ENCODE assay signal across 9 cellular contexts in the genomic region with DNA sequence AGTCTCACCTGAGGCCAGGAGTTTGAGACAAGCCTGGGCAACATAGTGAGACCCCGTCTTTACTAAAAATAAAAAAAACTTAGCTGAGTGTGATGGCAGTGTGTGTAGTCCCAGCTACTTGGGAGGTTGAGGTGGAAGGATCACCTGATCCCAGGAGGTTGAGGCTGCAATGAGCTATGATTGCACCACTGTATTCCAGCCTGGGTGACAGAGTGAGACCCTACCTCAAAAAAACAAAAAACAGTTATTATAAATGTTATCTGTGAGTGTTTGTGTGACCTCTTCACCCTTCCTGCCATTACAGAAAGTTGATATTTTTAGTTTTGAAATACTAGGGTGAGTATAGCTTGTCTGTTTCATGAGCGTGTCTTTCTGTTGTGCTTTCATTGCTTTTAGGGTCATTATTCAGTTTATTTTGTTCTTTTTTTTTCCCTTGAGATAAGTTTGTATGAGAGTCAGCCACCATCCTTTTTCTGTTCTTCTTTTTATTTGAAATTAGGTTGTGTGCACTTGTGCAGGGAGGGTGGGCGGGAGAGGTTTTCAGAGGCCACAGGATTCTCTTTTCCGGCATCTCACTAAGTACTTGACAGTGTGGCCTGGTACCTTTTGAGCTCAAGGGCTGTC. TPM values are rescaled to one million over a fixed set of nuclear protein-coding genes. Genes with fewer than 3 reads are reported as not detected.
DNase-seq lines count a peak whose midpoint lies in the region; ATAC-seq, FAIRE-seq and TF ChIP-seq lines count a peak whose summit lies in the region.
"Had no signal": no experiment of that assay in that cellular context is flagged by ENCODE, and none has a peak within 500 bp of the region (broad histone marks: within the 10 kb centered on the region; RNA-seq: fewer than 3 reads in every experiment).

No MANE protein-coding gene starts in this region.

- no peak for FAIRE-seq in small intestine (lab: Jason Lieb, UNC)

- H3K36me3 ChIP-seq in body of pancreas (replicated peaks in 1 of 2; ENCODE audit: insufficient read depth in 1 of 2, low read depth in 2 of 2) (no peaks in the 10 kb centered on the region), small intestine (ENCODE audit: control insufficient read depth in 2 of 2, insufficient read depth in 2 of 2, low read length in 2 of 2) (no peaks in the 10 kb centered on the region)

- H3K27ac ChIP-seq in body of pancreas: no peak overlapping the region
- no peak overlapping the region for H3K27ac ChIP-seq in small intestine (ENCODE audit: low read depth in 1 of 2, low read length in 1 of 2)

- intact Hi-C loops in body of pancreas (cut with DNase I): no loop called here

- H3K4me3 ChIP-seq in body of pancreas (no peak overlapping the region), small intestine (ENCODE audit: low read depth in 1 of 2, low read length in 2 of 2) (no peak overlapping the region)

- TF ChIP-seq POLR2A in body of pancreas (IDR thresholded peaks at IDR 0.05): no peak

- H3K4me1 Mint-ChIP-seq in mesothelial cell of epicardium: peaks cover 42% of the 10 kb centered on the region

- TF ChIP-seq CTCF in mesothelial cell of epicardium (IDR thresholded peaks at IDR 0.05; ENCODE audit: unreplicated experiment) (no peak), body of pancreas (IDR thresholded peaks at IDR 0.05) (no peak)

- H3K9me3 Mint-ChIP-seq in mesothelial cell of epicardium: peaks cover 23% of the 10 kb centered on the region

- no peaks in the 10 kb centered on the region for H3K27me3 ChIP-seq in body of pancreas
- no peaks in the 10 kb centered on the region for H3K27me3 ChIP-seq in small intestine (ENCODE audit: control insufficient read depth in 2 of 2, insufficient read depth in 2 of 2, low read length in 2 of 2)

- peaks cover 25% of the 10 kb centered on the region for H3K36me3 Mint-ChIP-seq in mesothelial cell of epicardium

- no peaks in the 10 kb centered on the region for H3K9me3 ChIP-seq in body of pancreas
- H3K9me3 ChIP-seq in small intestine (ENCODE audit: control insufficient read depth, low read depth): no peaks in the 10 kb centered on the region

- H3K27ac Mint-ChIP-seq in mesothelial cell of epicardium: peak overlapping the region; percentile 17

- WGBS in body of pancreas, 2 donors: 88 to 95% methylated on average over 4 of the region's 4 CpGs
- WGBS in small intestine, 3 donors: 89 to 96% (median 96%) methylated on average over 4 of the region's 4 CpGs

- ATAC-seq in GM18858 (IDR thresholded peaks at IDR 0.05; ENCODE audit: unreplicated experiment): peak; percentile 45
- ATAC-seq in GM21528 (IDR thresholded peaks at IDR 0.05; ENCODE audit: low FRiP score, unreplicated experiment): peak; percentile 64
- peak; percentile 46 for ATAC-seq in HG03139 (IDR thresholded peaks at IDR 0.05; ENCODE audit: unreplicated experiment)
- ATAC-seq in body of pancreas: no peak

- H3K4me1 ChIP-seq in body of pancreas (peaks cover 7% of the 10 kb centered on the region), small intestine (ENCODE audit: control insufficient read depth in 2 of 2, insufficient read depth in 1 of 2, low read depth in 1 of 2, low read length in 1 of 2) (peaks cover 0 to 7% of the 10 kb centered on the region in 2 donors)

- DNase-seq in mesothelial cell of epicardium (ENCODE audit: low spot score in 2 of 2, unreplicated experiment in 2 of 2) (no peak), body of pancreas (no peak), NCI-H1694 treated with DMSO at 0.1 percent for 48 hours (lab: John Stamatoyannopoulos, UW) (no peak), small intestine (no peak), GM19240 (ENCODE audit: insufficient read length, low spot score) (no peak)
- DNase-seq: stimulated activated naive CD4-positive, alpha-beta T cell had no signal

- no peaks in the 10 kb centered on the region for H3K27me3 Mint-ChIP-seq in mesothelial cell of epicardium (ENCODE audit: low read depth)

- H3K4me3 Mint-ChIP-seq in mesothelial cell of epicardium: no peak overlapping the region

RNA-seq across cellular contexts. Expression of gene CDYL, which starts 26.2 kb away (rescaled TPM):
- total RNA-seq in mesothelial cell of epicardium (104 to 112 TPM (median 109 TPM) in 3 replicates), body of pancreas (1 to 10 TPM; 6.6 to 8.0 TPM)
- 1 to 10 TPM; 6.2 to 8.6 (median 6.3) TPM for polyA plus RNA-seq in small intestine

Comparison
In these comparisons a context has a peak if more than half of its experiments do, and no peak if none do; other contexts are left out.
1. RNA of gene CDYL, which starts 26.2 kb away (total RNA-seq): 104 to 112 TPM in mesothelial cell of epicardium; 6.6 to 8.0 TPM in body of pancreas; every median in the first group is over 10 times any median in the second.